In the genomic region with DNA sequence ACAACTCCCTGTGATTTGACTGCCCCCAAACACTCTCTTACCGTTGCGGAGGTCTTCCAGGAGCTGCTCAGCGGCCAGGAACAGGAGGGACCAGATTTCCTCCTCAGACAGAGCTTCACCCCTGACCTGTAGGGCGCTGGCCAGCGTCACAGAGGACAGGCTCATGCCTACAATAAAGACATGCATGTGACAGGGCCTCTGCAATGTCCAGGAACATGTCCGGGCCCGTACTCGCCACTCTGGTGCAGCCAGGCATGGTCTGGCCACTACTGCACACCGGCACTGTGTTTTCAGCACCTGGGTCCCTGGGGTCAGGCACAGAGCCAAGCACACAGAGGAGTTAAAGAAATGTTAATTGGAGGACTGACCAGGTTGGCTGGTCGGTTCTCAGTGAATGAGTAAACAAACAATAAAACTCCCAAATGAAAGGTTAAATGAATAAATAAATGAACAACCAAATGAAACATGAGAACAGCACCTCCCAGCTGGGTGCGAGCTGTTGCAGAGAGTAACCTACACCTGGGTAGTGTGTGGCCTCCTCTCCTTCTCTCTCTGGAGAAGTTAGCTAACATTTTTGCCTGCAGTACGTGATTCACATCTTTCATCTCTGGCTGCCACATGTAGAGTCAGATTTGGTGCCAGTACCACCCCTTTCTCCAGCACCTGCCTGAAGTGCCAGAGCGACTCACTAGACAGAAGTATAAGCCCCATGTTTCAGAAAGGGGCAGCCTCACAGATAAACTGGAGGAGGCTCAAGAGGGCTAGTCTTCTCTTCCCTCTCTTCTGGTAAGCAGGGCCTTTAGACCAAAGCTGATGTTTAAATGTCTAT, we compare ENCODE assay signal across 1 cellular context.
A peak's percentile ranks its signal among the peaks of the same experiment; 100 is the strongest.
TF ChIP-seq lines count a peak whose summit lies in the region.

No MANE protein-coding gene starts in this region.

TF ChIP-seq in GM12878, 131 proteins besides CTCF, POLR2A, EP300 and RAD21:
- no peak for TF ChIP-seq STAT1 (conservative IDR thresholded peaks at IDR 0.05)
- no peak for TF ChIP-seq SREBF1 (IDR thresholded peaks at IDR 0.05; ENCODE audit: low read length)
- TF ChIP-seq, protein P1, sequence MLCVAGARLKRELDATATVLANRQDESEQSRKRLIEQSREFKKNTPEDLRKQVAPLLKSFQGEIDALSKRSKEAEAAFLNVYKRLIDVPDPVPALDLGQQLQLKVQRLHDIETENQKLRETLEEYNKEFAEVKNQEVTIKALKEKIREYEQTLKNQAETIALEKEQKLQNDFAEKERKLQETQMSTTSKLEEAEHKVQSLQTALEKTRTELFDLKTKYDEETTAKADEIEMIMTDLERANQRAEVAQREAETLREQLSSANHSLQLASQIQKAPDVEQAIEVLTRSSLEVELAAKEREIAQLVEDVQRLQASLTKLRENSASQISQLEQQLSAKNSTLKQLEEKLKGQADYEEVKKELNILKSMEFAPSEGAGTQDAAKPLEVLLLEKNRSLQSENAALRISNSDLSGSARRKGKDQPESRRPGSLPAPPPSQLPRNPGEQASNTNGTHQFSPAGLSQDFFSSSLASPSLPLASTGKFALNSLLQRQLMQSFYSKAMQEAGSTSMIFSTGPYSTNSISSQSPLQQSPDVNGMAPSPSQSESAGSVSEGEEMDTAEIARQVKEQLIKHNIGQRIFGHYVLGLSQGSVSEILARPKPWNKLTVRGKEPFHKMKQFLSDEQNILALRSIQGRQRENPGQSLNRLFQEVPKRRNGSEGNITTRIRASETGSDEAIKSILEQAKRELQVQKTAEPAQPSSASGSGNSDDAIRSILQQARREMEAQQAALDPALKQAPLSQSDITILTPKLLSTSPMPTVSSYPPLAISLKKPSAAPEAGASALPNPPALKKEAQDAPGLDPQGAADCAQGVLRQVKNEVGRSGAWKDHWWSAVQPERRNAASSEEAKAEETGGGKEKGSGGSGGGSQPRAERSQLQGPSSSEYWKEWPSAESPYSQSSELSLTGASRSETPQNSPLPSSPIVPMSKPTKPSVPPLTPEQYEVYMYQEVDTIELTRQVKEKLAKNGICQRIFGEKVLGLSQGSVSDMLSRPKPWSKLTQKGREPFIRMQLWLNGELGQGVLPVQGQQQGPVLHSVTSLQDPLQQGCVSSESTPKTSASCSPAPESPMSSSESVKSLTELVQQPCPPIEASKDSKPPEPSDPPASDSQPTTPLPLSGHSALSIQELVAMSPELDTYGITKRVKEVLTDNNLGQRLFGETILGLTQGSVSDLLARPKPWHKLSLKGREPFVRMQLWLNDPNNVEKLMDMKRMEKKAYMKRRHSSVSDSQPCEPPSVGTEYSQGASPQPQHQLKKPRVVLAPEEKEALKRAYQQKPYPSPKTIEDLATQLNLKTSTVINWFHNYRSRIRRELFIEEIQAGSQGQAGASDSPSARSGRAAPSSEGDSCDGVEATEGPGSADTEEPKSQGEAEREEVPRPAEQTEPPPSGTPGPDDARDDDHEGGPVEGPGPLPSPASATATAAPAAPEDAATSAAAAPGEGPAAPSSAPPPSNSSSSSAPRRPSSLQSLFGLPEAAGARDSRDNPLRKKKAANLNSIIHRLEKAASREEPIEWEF (IDR thresholded peaks at IDR 0.05; ENCODE audit: insufficient replicate concordance, low read depth, low read length) = no peak
- TF ChIP-seq STAT3 (IDR thresholded peaks at IDR 0.05; ENCODE audit: low read depth, low read length) = no peak
- 0 out of 2 replicates have a peak, but pooled peaks have one; percentile 42 for TF ChIP-seq NR2F1 (conservative IDR thresholded peaks at IDR 0.05)
- no peak for TF ChIP-seq BCL11A (IDR thresholded peaks at IDR 0.05; ENCODE audit: low read depth, low read length)
- no peak for TF ChIP-seq ZNF24 (IDR thresholded peaks at IDR 0.05)
- TF ChIP-seq, protein P2, sequence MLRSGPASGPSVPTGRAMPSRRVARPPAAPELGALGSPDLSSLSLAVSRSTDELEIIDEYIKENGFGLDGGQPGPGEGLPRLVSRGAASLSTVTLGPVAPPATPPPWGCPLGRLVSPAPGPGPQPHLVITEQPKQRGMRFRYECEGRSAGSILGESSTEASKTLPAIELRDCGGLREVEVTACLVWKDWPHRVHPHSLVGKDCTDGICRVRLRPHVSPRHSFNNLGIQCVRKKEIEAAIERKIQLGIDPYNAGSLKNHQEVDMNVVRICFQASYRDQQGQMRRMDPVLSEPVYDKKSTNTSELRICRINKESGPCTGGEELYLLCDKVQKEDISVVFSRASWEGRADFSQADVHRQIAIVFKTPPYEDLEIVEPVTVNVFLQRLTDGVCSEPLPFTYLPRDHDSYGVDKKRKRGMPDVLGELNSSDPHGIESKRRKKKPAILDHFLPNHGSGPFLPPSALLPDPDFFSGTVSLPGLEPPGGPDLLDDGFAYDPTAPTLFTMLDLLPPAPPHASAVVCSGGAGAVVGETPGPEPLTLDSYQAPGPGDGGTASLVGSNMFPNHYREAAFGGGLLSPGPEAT (IDR thresholded peaks at IDR 0.05; ENCODE audit: low read depth) = no peak
- TF ChIP-seq EED (IDR thresholded peaks at IDR 0.05; ENCODE audit: low read depth) = no peak
- peak in 1 of 2 experiments; percentile 29; a peak in 1 of 4 replicates for TF ChIP-seq BHLHE40 (IDR thresholded peaks at IDR 0.05; ENCODE audit: borderline replicate concordance in 1 of 2, low read depth in 2 of 2, low read length in 1 of 2)
- TF ChIP-seq, protein P3, sequence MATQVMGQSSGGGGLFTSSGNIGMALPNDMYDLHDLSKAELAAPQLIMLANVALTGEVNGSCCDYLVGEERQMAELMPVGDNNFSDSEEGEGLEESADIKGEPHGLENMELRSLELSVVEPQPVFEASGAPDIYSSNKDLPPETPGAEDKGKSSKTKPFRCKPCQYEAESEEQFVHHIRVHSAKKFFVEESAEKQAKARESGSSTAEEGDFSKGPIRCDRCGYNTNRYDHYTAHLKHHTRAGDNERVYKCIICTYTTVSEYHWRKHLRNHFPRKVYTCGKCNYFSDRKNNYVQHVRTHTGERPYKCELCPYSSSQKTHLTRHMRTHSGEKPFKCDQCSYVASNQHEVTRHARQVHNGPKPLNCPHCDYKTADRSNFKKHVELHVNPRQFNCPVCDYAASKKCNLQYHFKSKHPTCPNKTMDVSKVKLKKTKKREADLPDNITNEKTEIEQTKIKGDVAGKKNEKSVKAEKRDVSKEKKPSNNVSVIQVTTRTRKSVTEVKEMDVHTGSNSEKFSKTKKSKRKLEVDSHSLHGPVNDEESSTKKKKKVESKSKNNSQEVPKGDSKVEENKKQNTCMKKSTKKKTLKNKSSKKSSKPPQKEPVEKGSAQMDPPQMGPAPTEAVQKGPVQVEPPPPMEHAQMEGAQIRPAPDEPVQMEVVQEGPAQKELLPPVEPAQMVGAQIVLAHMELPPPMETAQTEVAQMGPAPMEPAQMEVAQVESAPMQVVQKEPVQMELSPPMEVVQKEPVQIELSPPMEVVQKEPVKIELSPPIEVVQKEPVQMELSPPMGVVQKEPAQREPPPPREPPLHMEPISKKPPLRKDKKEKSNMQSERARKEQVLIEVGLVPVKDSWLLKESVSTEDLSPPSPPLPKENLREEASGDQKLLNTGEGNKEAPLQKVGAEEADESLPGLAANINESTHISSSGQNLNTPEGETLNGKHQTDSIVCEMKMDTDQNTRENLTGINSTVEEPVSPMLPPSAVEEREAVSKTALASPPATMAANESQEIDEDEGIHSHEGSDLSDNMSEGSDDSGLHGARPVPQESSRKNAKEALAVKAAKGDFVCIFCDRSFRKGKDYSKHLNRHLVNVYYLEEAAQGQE (IDR thresholded peaks at IDR 0.05; ENCODE audit: low read depth, low read length) = no peak
